In genomic region chr21:20311388-20311787, GRCh38 we compare ENCODE assay signal across 14 cellular contexts.
"Had no signal": no experiment of that assay in that cellular context is flagged by ENCODE, and none has a peak within 500 bp of the region (broad histone marks: within the 10 kb centered on the region; RNA-seq: fewer than 3 reads in every experiment).

No MANE protein-coding gene starts in this region.

- H3K4me3 Mint-ChIP-seq: activated CD4-positive, alpha-beta T cell treated with anti-CD3 and anti-CD28 coated beads, Interleukin-2, amount 10 ng/mL, durations not matched to agents 24 days and 14 days; activated CD8-positive, alpha-beta T cell treated with anti-CD3 and anti-CD28 coated beads for 36 hours; naive thymus-derived CD8-positive, alpha-beta T cell had no signal

- DNase-seq: activated CD4-positive, alpha-beta T cell treated with anti-CD3 and anti-CD28 coated beads, Interleukin-2, amount 10 ng/mL, durations not matched to agents 24 days and 14 days; activated CD8-positive, alpha-beta T cell treated with anti-CD3 and anti-CD28 coated beads for 36 hours; activated naive CD4-positive, alpha-beta T cell treated with anti-CD3 and anti-CD28 coated beads, Interleukin-2, amount 50 U/mL, for 16 hours; activated T-cell treated with anti-CD3 and anti-CD28 coated beads, Interleukin-2, amount 50 U/mL, for 1 hour; cortex of kidney; erythroblast; foreskin melanocyte; hypothalamus; lower lobe of right lung; naive thymus-derived CD8-positive, alpha-beta T cell; pancreas; stimulated activated CD4-positive, alpha-beta T cell treated with anti-CD3 and anti-CD28 coated beads, Interleukin-4, amount 100 ng/mL, for 1 hour; stomach; trophoblast cell had no signal

- H3K27me3 Mint-ChIP-seq: activated CD4-positive, alpha-beta T cell treated with anti-CD3 and anti-CD28 coated beads, Interleukin-2, amount 10 ng/mL, durations not matched to agents 24 days and 14 days; activated CD8-positive, alpha-beta T cell treated with anti-CD3 and anti-CD28 coated beads for 36 hours; naive thymus-derived CD8-positive, alpha-beta T cell had no signal

- H3K36me3 Mint-ChIP-seq: naive thymus-derived CD8-positive, alpha-beta T cell had no signal

- H3K27ac Mint-ChIP-seq: activated CD4-positive, alpha-beta T cell treated with anti-CD3 and anti-CD28 coated beads, Interleukin-2, amount 10 ng/mL, durations not matched to agents 24 days and 14 days; activated CD8-positive, alpha-beta T cell treated with anti-CD3 and anti-CD28 coated beads for 36 hours; naive thymus-derived CD8-positive, alpha-beta T cell had no signal

- H3K4me1 Mint-ChIP-seq: activated CD4-positive, alpha-beta T cell treated with anti-CD3 and anti-CD28 coated beads, Interleukin-2, amount 10 ng/mL, durations not matched to agents 24 days and 14 days; naive thymus-derived CD8-positive, alpha-beta T cell had no signal
